18 cellular contexts compared by ENCODE assay signal in the genomic region with DNA sequence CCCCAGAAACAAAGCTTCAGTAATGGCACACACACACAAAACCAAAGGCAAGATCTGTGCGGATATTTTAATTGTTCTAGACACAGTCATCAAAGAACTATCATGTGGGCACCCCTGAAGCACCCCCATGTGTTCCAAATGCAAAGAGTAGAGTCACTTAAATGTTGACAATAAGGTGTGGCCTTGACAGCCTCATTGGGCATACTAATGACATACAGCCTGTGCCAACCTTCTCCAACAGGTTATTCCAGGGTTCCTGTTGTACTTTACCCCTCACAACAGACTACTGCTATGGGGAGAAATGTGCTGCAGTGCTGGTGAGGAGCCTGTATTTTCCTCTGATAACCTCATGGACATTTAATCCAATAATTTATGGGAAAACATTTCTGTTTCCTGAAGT. TPM values are rescaled to one million over a fixed set of nuclear protein-coding genes. Genes with fewer than 3 reads are reported as not detected.
DNase-seq lines count a peak whose midpoint lies in the region; ATAC-seq and TF ChIP-seq lines count a peak whose summit lies in the region.
"Had no signal": no experiment of that assay in that cellular context is flagged by ENCODE, and none has a peak within 500 bp of the region (broad histone marks: within the 10 kb centered on the region; RNA-seq: fewer than 3 reads in every experiment).

No MANE protein-coding gene starts in this region.

- H3K27ac ChIP-seq in Panc1 (ENCODE audit: low read length), result peak overlapping the region; percentile 73
- no peak overlapping the region for H3K27ac ChIP-seq in transverse colon
- H3K27ac ChIP-seq in Peyer's patch, result no peak overlapping the region

- H3K9me3 ChIP-seq in Panc1 (ENCODE audit: control insufficient read depth, insufficient read depth, low read depth, low read length) (no peaks in the 10 kb centered on the region), mucosa of descending colon (no peaks in the 10 kb centered on the region), transverse colon (no peaks in the 10 kb centered on the region), Peyer's patch (no peaks in the 10 kb centered on the region)
- H3K9me3 ChIP-seq: Caco-2 had no signal

- no peaks in the 10 kb centered on the region for H3K4me1 Mint-ChIP-seq in naive thymus-derived CD8-positive, alpha-beta T cell
- H3K4me1 Mint-ChIP-seq: CD4-positive, alpha-beta memory T cell had no signal

- peaks cover 0 to 5% (median 0%) of the 10 kb centered on the region in 9 donors for H3K9me3 Mint-ChIP-seq in naive thymus-derived CD8-positive, alpha-beta T cell
- H3K9me3 Mint-ChIP-seq: CD4-positive, alpha-beta memory T cell; GM23338 had no signal

- TF ChIP-seq EP300 in transverse colon (IDR thresholded peaks at IDR 0.05; ENCODE audit: low read depth), result no peak

- H3K4me1 ChIP-seq in Panc1 (ENCODE audit: control insufficient read depth, insufficient read depth, low read length), result peaks cover 25% of the 10 kb centered on the region
- H3K4me1 ChIP-seq in mucosa of descending colon (ENCODE audit: low read depth), result no peaks in the 10 kb centered on the region
- peaks cover 0 to 4% (median 0%) of the 10 kb centered on the region in 4 donors for H3K4me1 ChIP-seq in transverse colon
- no peaks in the 10 kb centered on the region for H3K4me1 ChIP-seq in Peyer's patch
- H3K4me1 ChIP-seq: Caco-2 had no signal

- H3K4me3 ChIP-seq in Panc1 (ENCODE audit: low read depth in 2 of 2, low read length in 2 of 2) (no peak overlapping the region), mucosa of descending colon (no peak overlapping the region), transverse colon (no peak overlapping the region), Peyer's patch (no peak overlapping the region)
- H3K4me3 ChIP-seq: GM23338 had no signal

- H3K27me3 ChIP-seq in Panc1 (ENCODE audit: control insufficient read depth, insufficient read depth, low read length), result no peaks in the 10 kb centered on the region
- no peaks in the 10 kb centered on the region for H3K27me3 ChIP-seq in transverse colon
- H3K27me3 ChIP-seq in Peyer's patch, result no peaks in the 10 kb centered on the region

- no peak overlapping the region for H3K27ac Mint-ChIP-seq in naive thymus-derived CD8-positive, alpha-beta T cell
- H3K27ac Mint-ChIP-seq: CD4-positive, alpha-beta memory T cell; GM23338; H9 had no signal

- intact Hi-C loops in Panc1 (cut with micrococcal nuclease; ENCODE audit: unreplicated experiment) (no loop called here), mucosa of descending colon (cut with DNase I, micrococcal nuclease) (no loop called here), transverse colon (cut with DNase I; ENCODE audit: low total_unique reads) (no loop called here)

- DNase-seq in Panc1 (ENCODE audit: low read depth, low spot score), result no peak
- DNase-seq in mucosa of descending colon, result peak in 1 of 3 donors; percentile 22
- DNase-seq in transverse colon, result peak; percentile 9
- no peak for DNase-seq in naive thymus-derived CD8-positive, alpha-beta T cell
- DNase-seq in Peyer's patch, result no peak
- DNase-seq: C1 segment of cervical spinal cord; Caco-2; CD4-positive, alpha-beta memory T cell; DMS153; DND-41; H9 had no signal

- CTCF ChIA-PET in Panc1 (lab: Charles Lee), result no interaction called here

- H3K36me3 ChIP-seq in Panc1 (ENCODE audit: control insufficient read depth, insufficient read depth, low read length) (no peaks in the 10 kb centered on the region), mucosa of descending colon (ENCODE audit: low read depth) (no peaks in the 10 kb centered on the region), transverse colon (no peaks in the 10 kb centered on the region), Peyer's patch (no peaks in the 10 kb centered on the region)

- no TSS peak for BruUV-seq in Panc1 (replicated peaks; lab: Mats Ljungman, UMichigan)

- no peaks in the 10 kb centered on the region for H3K36me3 Mint-ChIP-seq in naive thymus-derived CD8-positive, alpha-beta T cell
- H3K36me3 Mint-ChIP-seq: CD4-positive, alpha-beta memory T cell had no signal

- 89% methylated on average over 1 of the region's 1 CpG; no CpG with 5 or more reads in 1 of the 2 donors for WGBS in transverse colon (ENCODE audit: low coverage in 1 of 2), 2 donors

- TF ChIP-seq CTCF in Panc1 (IDR thresholded peaks at IDR 0.05) (no peak), mucosa of descending colon (IDR thresholded peaks at IDR 0.05) (no peak), transverse colon (IDR thresholded peaks at IDR 0.05) (no peak), Peyer's patch (IDR thresholded peaks at IDR 0.05) (no peak)

- in situ Hi-C loops in Panc1 (cut with HindIII; ENCODE audit: low pct_unique_long_range_greater_than_20kb, low sequenced_read_pairs), result no loop called here
- in situ Hi-C loops in transverse colon (cut with MboI; ENCODE audit: low pct_ligation_motif_present in 1 of 4, low pct_unique_long_range_greater_than_20kb in 1 of 4, low sequenced_read_pairs in 3 of 4), result no loop called here

- no peak overlapping the region for H3K4me3 Mint-ChIP-seq in naive thymus-derived CD8-positive, alpha-beta T cell
- H3K4me3 Mint-ChIP-seq: CD4-positive, alpha-beta memory T cell; GM23338; H9 had no signal

- POLR2A ChIA-PET in Panc1 (lab: Charles Lee), result no interaction called here
- POLR2A ChIA-PET in naive thymus-derived CD8-positive, alpha-beta T cell (lab: Charles Lee), result no interaction called here

- no peak for TF ChIP-seq POLR2A in transverse colon (IDR thresholded peaks at IDR 0.05)
- no peak for TF ChIP-seq POLR2A in Peyer's patch (IDR thresholded peaks at IDR 0.05)

- ATAC-seq in Panc1, result no peak
- peak; percentile 67 for ATAC-seq in mucosa of descending colon
- ATAC-seq in naive thymus-derived CD8-positive, alpha-beta T cell, result no peak
- no peak for ATAC-seq in GM19467 (IDR thresholded peaks at IDR 0.05; ENCODE audit: unreplicated experiment)
- ATAC-seq: GM23338, HCT116 had no signal

- H3K27me3 Mint-ChIP-seq in naive thymus-derived CD8-positive, alpha-beta T cell, result peaks cover 0 to 18% (median 6%) of the 10 kb centered on the region in 5 donors

RNA-seq across cellular contexts. Expression of a gene that starts 29.8 kb away (rescaled TPM):
- not detected for total RNA-seq in Panc1 (2021; ENCODE audit: unreplicated experiment)
- not detected for polyA plus RNA-seq in Panc1 (2012; ENCODE audit: insufficient read length)
- not detected for total RNA-seq in mucosa of descending colon
- total RNA-seq in transverse colon, result not detected
- not detected for total RNA-seq in naive thymus-derived CD8-positive, alpha-beta T cell
- not detected for polyA plus RNA-seq in naive thymus-derived CD8-positive, alpha-beta T cell
- not detected for total RNA-seq in Peyer's patch
- total RNA-seq: A172; A673; Caco-2; CD4-positive, alpha-beta memory T cell; GM23338; H4; H9 had no signal
- polyA plus RNA-seq: BJ; CD4-positive, alpha-beta memory T cell; GM23338 had no signal
